8 cellular contexts compared by ENCODE assay signal in genomic region chr3:156676467-156677119, GRCh38. TPM values are rescaled to one million over a fixed set of nuclear protein-coding genes. Genes with fewer than 3 reads are reported as not detected.
A peak's percentile ranks its signal among the peaks of the same experiment; 100 is the strongest.
DNase-seq lines count a peak whose midpoint lies in the region; ATAC-seq and TF ChIP-seq lines count a peak whose summit lies in the region.

No MANE protein-coding gene starts in this region.

- H3K27ac ChIP-seq in left lung (peak overlapping the region in 1 of 2 donors; percentile 99), vagina (no peak overlapping the region)

- TF ChIP-seq POLR2A in vagina (IDR thresholded peaks at IDR 0.05), result no peak

- ATAC-seq in stimulated activated naive CD8-positive, alpha-beta T cell treated with anti-CD3 and anti-CD28 coated beads, Interleukin-15, Interleukin-2, amounts not matched to agents 100 U/mL and 50 U/mL, for 24 hours, result no peak
- ATAC-seq in left lung (no peak), HG03342 (IDR thresholded peaks at IDR 0.05; ENCODE audit: unreplicated experiment) (no peak)

- TF ChIP-seq CTCF in left lung (IDR thresholded peaks at IDR 0.05) (no peak), vagina (IDR thresholded peaks at IDR 0.05) (no peak)

- H3K27me3 Mint-ChIP-seq in stimulated activated naive CD8-positive, alpha-beta T cell treated with anti-CD3 and anti-CD28 coated beads, Interleukin-15, Interleukin-2, amounts not matched to agents 100 ng/mL and 50 ng/mL, for 24 hours, result no peaks in the 10 kb centered on the region
- no peaks in the 10 kb centered on the region for H3K27me3 Mint-ChIP-seq in activated T-helper 2 cell treated with anti-CD3 and anti-CD28 coated beads, Interferon-gamma antibody, Interleukin-2, Interleukin-4, amounts not matched to agents 10 μg/mL and 5 μg/mL and 100 μg/mL, durations not matched to agents 14 hours and 24 hours and 36 hours (ENCODE audit: low read depth)

- H3K9me3 Mint-ChIP-seq in stimulated activated naive CD8-positive, alpha-beta T cell treated with anti-CD3 and anti-CD28 coated beads, Interleukin-15, Interleukin-2, amounts not matched to agents 100 ng/mL and 50 ng/mL, for 24 hours, result no peaks in the 10 kb centered on the region
- H3K9me3 Mint-ChIP-seq in activated T-helper 2 cell treated with anti-CD3 and anti-CD28 coated beads, Interferon-gamma antibody, Interleukin-2, Interleukin-4, amounts not matched to agents 10 μg/mL and 5 μg/mL and 100 μg/mL, durations not matched to agents 14 hours and 24 hours and 36 hours, result no peaks in the 10 kb centered on the region

- peak overlapping the region; percentile 91 for H3K27ac Mint-ChIP-seq in stimulated activated naive CD8-positive, alpha-beta T cell treated with anti-CD3 and anti-CD28 coated beads, Interleukin-15, Interleukin-2, amounts not matched to agents 100 ng/mL and 50 ng/mL, for 24 hours
- peak overlapping the region; percentile 84 for H3K27ac Mint-ChIP-seq in activated T-helper 2 cell treated with anti-CD3 and anti-CD28 coated beads, Interferon-gamma antibody, Interleukin-2, Interleukin-4, amounts not matched to agents 10 μg/mL and 5 μg/mL and 100 μg/mL, durations not matched to agents 14 hours and 24 hours and 36 hours

- peaks cover 39% of the 10 kb centered on the region for H3K36me3 Mint-ChIP-seq in stimulated activated naive CD8-positive, alpha-beta T cell treated with anti-CD3 and anti-CD28 coated beads, Interleukin-15, Interleukin-2, amounts not matched to agents 100 ng/mL and 50 ng/mL, for 24 hours (ENCODE audit: low read depth)
- H3K36me3 Mint-ChIP-seq in activated T-helper 2 cell treated with anti-CD3 and anti-CD28 coated beads, Interferon-gamma antibody, Interleukin-2, Interleukin-4, amounts not matched to agents 10 μg/mL and 5 μg/mL and 100 μg/mL, durations not matched to agents 14 hours and 24 hours and 36 hours (ENCODE audit: low read depth), result peaks cover 53% of the 10 kb centered on the region

- H3K4me1 ChIP-seq in left lung (peaks cover 24 to 66% of the 10 kb centered on the region in 2 donors), vagina (peaks cover 48% of the 10 kb centered on the region)

- no peaks in the 10 kb centered on the region for H3K9me3 ChIP-seq in left lung
- no peaks in the 10 kb centered on the region for H3K9me3 ChIP-seq in vagina

- H3K4me1 Mint-ChIP-seq in stimulated activated naive CD8-positive, alpha-beta T cell treated with anti-CD3 and anti-CD28 coated beads, Interleukin-15, Interleukin-2, amounts not matched to agents 100 ng/mL and 50 ng/mL, for 24 hours (ENCODE audit: low read depth), result peaks cover 68% of the 10 kb centered on the region
- H3K4me1 Mint-ChIP-seq in activated T-helper 2 cell treated with anti-CD3 and anti-CD28 coated beads, Interferon-gamma antibody, Interleukin-2, Interleukin-4, amounts not matched to agents 10 μg/mL and 5 μg/mL and 100 μg/mL, durations not matched to agents 14 hours and 24 hours and 36 hours (ENCODE audit: low read depth), result peaks cover 53% of the 10 kb centered on the region

- H3K36me3 ChIP-seq in left lung (peaks cover 0 to 24% of the 10 kb centered on the region in 2 donors), vagina (peaks cover 0 to 26% of the 10 kb centered on the region in 2 donors)

- no peaks in the 10 kb centered on the region for H3K27me3 ChIP-seq in left lung
- H3K27me3 ChIP-seq in vagina, result no peaks in the 10 kb centered on the region

- intact Hi-C loops in activated T-helper 2 cell treated with anti-CD3 and anti-CD28 coated beads, Interferon-gamma antibody, Interleukin-2, Interleukin-4, amounts not matched to agents 10 μg/mL and 5 μg/mL and 100 μg/mL, durations not matched to agents 14 hours and 24 hours and 36 hours (cut with micrococcal nuclease), result loop anchor here (1.0 to 2.0 kb wide), 3 partner anchors 9 to 460 kb away; no protein-coding TSS in a partner anchor
- intact Hi-C loops in left lung (cut with DNase I) (loop anchor here in 1 of 2 donors (10.0 kb wide), 3 partner anchors 122 to 458 kb away; partner anchors contain the start of gene SSR3), vagina (cut with DNase I) (loop anchor here (5.0 to 10.0 kb wide), 2 partner anchors 148 to 451 kb away; partner anchors contain the start of gene LEKR1)

- H3K4me3 ChIP-seq in left lung, result peak overlapping the region; percentile 84 to 92
- H3K4me3 ChIP-seq in vagina, result peak overlapping the region; percentile 67 to 91

- no peak for DNase-seq in stimulated activated naive CD8-positive, alpha-beta T cell treated with anti-CD3 and anti-CD28 coated beads, Interleukin-15, Interleukin-2, amounts not matched to agents 100 U/mL and 50 U/mL, for 24 hours
- no peak for DNase-seq in activated T-helper 2 cell treated with anti-CD3 and anti-CD28 coated beads, Interferon-gamma antibody, Interleukin-2, Interleukin-4, amounts not matched to agents 10 μg/mL and 5 μg/mL and 100 μg/mL, durations not matched to agents 14 hours and 24 hours and 36 hours (ENCODE audit: low spot score)
- DNase-seq in left lung, result no peak
- DNase-seq in vagina (ENCODE audit: extremely low spot score in 2 of 2), result no peak
- DNase-seq in NCI-H446 (lab: John Stamatoyannopoulos, UW), result no peak
- no peak for DNase-seq in NCI-H2196 (lab: John Stamatoyannopoulos, UW; ENCODE audit: unreplicated experiment)

- peak overlapping the region; percentile 95 for H3K4me3 Mint-ChIP-seq in stimulated activated naive CD8-positive, alpha-beta T cell treated with anti-CD3 and anti-CD28 coated beads, Interleukin-15, Interleukin-2, amounts not matched to agents 100 ng/mL and 50 ng/mL, for 24 hours
- H3K4me3 Mint-ChIP-seq in activated T-helper 2 cell treated with anti-CD3 and anti-CD28 coated beads, Interferon-gamma antibody, Interleukin-2, Interleukin-4, amounts not matched to agents 10 μg/mL and 5 μg/mL and 100 μg/mL, durations not matched to agents 14 hours and 24 hours and 36 hours (ENCODE audit: low read depth), result peak overlapping the region; percentile 86

RNA-seq across cellular contexts. Expression of gene TIPARP, which starts 2.2 kb away (rescaled TPM):
- total RNA-seq in activated T-helper 2 cell treated with anti-CD3 and anti-CD28 coated beads, Interferon-gamma antibody, Interleukin-2, Interleukin-4, amounts not matched to agents 10 μg/mL and 5 μg/mL and 100 μg/mL, durations not matched to agents 14 hours and 24 hours and 36 hours, result 22.1 and 22.8 TPM in 2 replicates
- total RNA-seq in left lung, result 10 to 100 TPM; 47.7 to 49.5 TPM
- 44.0 TPM for total RNA-seq in vagina
